21 cellular contexts compared by ENCODE assay signal in genomic region chr5:107340631-107341030, GRCh38.
DNase-seq lines count a peak whose midpoint lies in the region; ATAC-seq and TF ChIP-seq lines count a peak whose summit lies in the region.
"Had no signal": no experiment of that assay in that cellular context is flagged by ENCODE, and none has a peak within 500 bp of the region (broad histone marks: within the 10 kb centered on the region; RNA-seq: fewer than 3 reads in every experiment).

No MANE protein-coding gene starts in this region.

- DNase-seq in HPDE6-E6E7 (ENCODE audit: extremely low spot score) (peak; percentile 61), MCF 10A (ENCODE audit: unreplicated experiment) (peak; percentile 6), NCI-H2196 (lab: John Stamatoyannopoulos, UW; ENCODE audit: unreplicated experiment) (no peak), type B pancreatic cell (ENCODE audit: extremely low spot score, unreplicated experiment) (no peak), NCI-H526 (lab: John Stamatoyannopoulos, UW) (no peak), SIG-M5 treated with dmso at 0.1 percent for 504 hours (lab: John Stamatoyannopoulos, UW; ENCODE audit: unreplicated experiment) (no peak)
- DNase-seq: 8988T; Calu3; CD4-positive, alpha-beta memory T cell; DMS153; Kasumi-1; MM.1S; NCI-H1048; NCI-H1436 treated with DMSO at 0.1 percent for 48 hours; NCI-H2029; NCI-H226; NCI-H524; NCI-H82; SHP77 had no signal

- H3K4me3 Mint-ChIP-seq in MCF 10A (ENCODE audit: unreplicated experiment) (no peak overlapping the region), nephron (no peak overlapping the region), type B pancreatic cell (no peak overlapping the region)
- H3K4me3 Mint-ChIP-seq: CD4-positive, alpha-beta memory T cell had no signal

- ATAC-seq in esophagus mucosa = peak; percentile 90

- H3K27ac Mint-ChIP-seq in MCF 10A (ENCODE audit: low read depth, unreplicated experiment) = no peak overlapping the region
- peak overlapping the region; percentile 54 to 86 (median 67) for H3K27ac Mint-ChIP-seq in nephron
- H3K27ac Mint-ChIP-seq in type B pancreatic cell = no peak overlapping the region
- H3K27ac Mint-ChIP-seq: CD4-positive, alpha-beta memory T cell had no signal

- CTCF ChIA-PET in MCF 10A (lab: Yijun Ruan, JAX) = interaction anchor here (0.6 kb wide), 3 partner anchors 24 to 47 kb away, joined by 3 read pairs; no protein-coding TSS in a partner anchor

- no peaks in the 10 kb centered on the region for H3K9me3 Mint-ChIP-seq in MCF 10A (ENCODE audit: unreplicated experiment)
- H3K9me3 Mint-ChIP-seq in nephron = peaks cover 20% of the 10 kb centered on the region
- peaks cover 8% of the 10 kb centered on the region for H3K9me3 Mint-ChIP-seq in type B pancreatic cell

- H3K36me3 Mint-ChIP-seq in MCF 10A (ENCODE audit: insufficient read depth, unreplicated experiment) (no peaks in the 10 kb centered on the region), nephron (ENCODE audit: low read depth) (peaks cover 16% of the 10 kb centered on the region), type B pancreatic cell (peaks cover 7% of the 10 kb centered on the region)

- no peaks in the 10 kb centered on the region for H3K27me3 Mint-ChIP-seq in MCF 10A (ENCODE audit: insufficient read depth, unreplicated experiment)
- H3K27me3 Mint-ChIP-seq in nephron (ENCODE audit: low read depth) = no peaks in the 10 kb centered on the region
- peaks cover 3% of the 10 kb centered on the region for H3K27me3 Mint-ChIP-seq in type B pancreatic cell
- H3K27me3 Mint-ChIP-seq: CD4-positive, alpha-beta memory T cell had no signal

- H3K4me1 Mint-ChIP-seq in MCF 10A (ENCODE audit: insufficient read depth, unreplicated experiment) (peaks cover 15% of the 10 kb centered on the region), nephron (peaks cover 26% of the 10 kb centered on the region), type B pancreatic cell (ENCODE audit: unreplicated experiment) (peaks cover 18% of the 10 kb centered on the region)
- H3K4me1 Mint-ChIP-seq: CD4-positive, alpha-beta memory T cell had no signal

- BruUV-seq in MCF 10A (replicated peaks; lab: Mats Ljungman, UMichigan) = no TSS peak

- POLR2A ChIA-PET in MCF 10A (lab: Yijun Ruan, JAX) = interaction anchor here (0.7 kb wide), 1 partner anchor 31 kb away, joined by 3 read pairs; no protein-coding TSS in a partner anchor

- TF ChIP-seq CTCF in MCF 10A (IDR thresholded peaks at IDR 0.05; ENCODE audit: unreplicated experiment) = no peak
- no peak for TF ChIP-seq CTCF in nephron (IDR thresholded peaks at IDR 0.05; ENCODE audit: unreplicated experiment in 3 of 3)
- TF ChIP-seq CTCF in type B pancreatic cell (conservative IDR thresholded peaks at IDR 0.05) = no peak

- intact Hi-C loops in MCF 10A (cut with micrococcal nuclease) = no loop called here

Comparison
In these comparisons a context has a peak if more than half of its experiments do, and no peak if none do; other contexts are left out.
1. DNase-seq: peak in HPDE6-E6E7 (single experiment) and MCF 10A (single experiment); none in NCI-H2196 (single experiment), type B pancreatic cell (single experiment), NCI-H526 (0 of 2) and SIG-M5 treated with dmso at 0.1 percent for 504 hours (single experiment).
2. H3K27ac Mint-ChIP-seq: peak in nephron (3 of 3); none in MCF 10A (single experiment) and type B pancreatic cell (single experiment).